ENCODE assay signal across 8 cellular contexts in genomic region chr14:80941241-80942157, GRCh38. TPM values are rescaled to one million over a fixed set of nuclear protein-coding genes. Genes with fewer than 3 reads are reported as not detected.
A peak's percentile ranks its signal among the peaks of the same experiment; 100 is the strongest.
DNase-seq lines count a peak whose midpoint lies in the region; ATAC-seq lines count a peak whose summit lies in the region.

TSS of gene CEP128 (minus strand) at chr14:80941738.

- peak; percentile 96 for ATAC-seq in GM19351 (IDR thresholded peaks at IDR 0.05; ENCODE audit: unreplicated experiment)
- peak; percentile 97 for ATAC-seq in HG03520 (IDR thresholded peaks at IDR 0.05; ENCODE audit: unreplicated experiment)
- peak; percentile 100 for ATAC-seq in left lobe of liver

- DNase-seq in C1 segment of cervical spinal cord (lab: John Stamatoyannopoulos, UW) (peak; percentile 47 to 97 (median 88)), NCI-H526 treated with DMSO at 0.1 percent for 48 hours (lab: John Stamatoyannopoulos, UW) (peak; percentile 96), dedifferentiated amniotic fluid mesenchymal stem cell (ENCODE audit: extremely low spot score) (peak; percentile 98), left lobe of liver (ENCODE audit: low spot score) (peak; percentile 95)
- DNase-seq in activated CD4-positive, alpha-beta T cell treated with anti-CD3 and anti-CD28 coated beads, Interleukin-2, amount 50 U/mL, for 1 hour, result peak; percentile 80
- peak; percentile 88 to 89 for DNase-seq in stimulated activated CD4-positive, alpha-beta T cell treated with anti-CD3 and anti-CD28 coated beads, Interleukin-2, amount 100 ng/mL, for 24 hours

RNA-seq across cellular contexts. Expression of gene CEP128, which starts in this region (rescaled TPM):
- 1.7 TPM for total RNA-seq in left lobe of liver

Comparison
In these comparisons a context has a peak if more than half of its experiments do, and no peak if none do; other contexts are left out.
1. Peak in every context shown above with its lines: DNase-seq and ATAC-seq.